7 cellular contexts compared by ENCODE assay signal in genomic region chr6:106300944-106301343, GRCh38. TPM values are rescaled to one million over a fixed set of nuclear protein-coding genes. Genes with fewer than 3 reads are reported as not detected.
DNase-seq lines count a peak whose midpoint lies in the region; ATAC-seq and TF ChIP-seq lines count a peak whose summit lies in the region.

No MANE protein-coding gene starts in this region.

- H3K36me3 ChIP-seq in colonic mucosa = no peaks in the 10 kb centered on the region

- no peaks in the 10 kb centered on the region for H3K9me3 Mint-ChIP-seq in nephron progenitor cell

- peak; percentile 19 for TF ChIP-seq CTCF in colonic mucosa (IDR thresholded peaks at IDR 0.05)
- TF ChIP-seq CTCF in nephron progenitor cell (IDR thresholded peaks at IDR 0.05) = peak; percentile 41

- no peak overlapping the region for H3K4me3 ChIP-seq in colonic mucosa

- no peaks in the 10 kb centered on the region for H3K27me3 ChIP-seq in colonic mucosa

- H3K4me1 ChIP-seq in colonic mucosa = peaks cover 5% of the 10 kb centered on the region

- intact Hi-C loops in colonic mucosa (cut with DNase I) = loop anchor here (10.0 kb wide), 1 partner anchor 206 kb away; no protein-coding TSS in a partner anchor

- ATAC-seq in GM19035 (IDR thresholded peaks at IDR 0.05; ENCODE audit: unreplicated experiment) (no peak), HG03045 (IDR thresholded peaks at IDR 0.05; ENCODE audit: unreplicated experiment) (no peak)

- DNase-seq in GM04504 (ENCODE audit: low read depth) (peak; percentile 30), NAMALWA (ENCODE audit: low spot score) (peak; percentile 56), colonic mucosa (no peak), nephron progenitor cell (no peak), KG1 (lab: John Stamatoyannopoulos, UW) (no peak)

- no peak overlapping the region for H3K4me3 Mint-ChIP-seq in nephron progenitor cell

- H3K36me3 Mint-ChIP-seq in nephron progenitor cell (ENCODE audit: low read depth) = peaks cover 13% of the 10 kb centered on the region

- H3K9ac ChIP-seq in colonic mucosa (ENCODE audit: low read depth in 2 of 2, low read length in 2 of 2) = no peak overlapping the region

- H3K9me3 ChIP-seq in colonic mucosa = no peaks in the 10 kb centered on the region

- H3K27ac ChIP-seq in colonic mucosa = no peak overlapping the region

- H3K27ac Mint-ChIP-seq in nephron progenitor cell = no peak overlapping the region

- H3K4me1 Mint-ChIP-seq in nephron progenitor cell = no peaks in the 10 kb centered on the region

- no peaks in the 10 kb centered on the region for H3K27me3 Mint-ChIP-seq in nephron progenitor cell (ENCODE audit: low read depth, poor library complexity)

RNA-seq across cellular contexts. Expression of gene ATG5, which starts 24.6 kb away (rescaled TPM):
- total RNA-seq in colonic mucosa = 10 to 100 TPM; 42.1 to 48.0 TPM

RNA-seq across cellular contexts. Expression of gene CRYBG1, which starts 59.6 kb away (rescaled TPM):
- total RNA-seq in colonic mucosa = 100 to 1,000 TPM in 1 of 2 donors, 10 to 100 TPM in 1; 80.5 to 102 TPM

Comparison
In these comparisons a context has a peak if more than half of its experiments do, and no peak if none do; other contexts are left out.
1. DNase-seq: peak in GM04504 (single experiment) and NAMALWA (single experiment); none in colonic mucosa (single experiment), nephron progenitor cell (single experiment) and KG1 (single experiment).